8 cellular contexts compared by ENCODE assay signal in genomic region chr12:132909030-132909368, GRCh38.
DNase-seq lines count a peak whose midpoint lies in the region; ATAC-seq and TF ChIP-seq lines count a peak whose summit lies in the region.

No MANE protein-coding gene starts in this region.

- H3K27me3 ChIP-seq in muscle layer of colon (ENCODE audit: control insufficient read depth in 1 of 2, insufficient read depth in 2 of 2, low read length in 2 of 2), result no peaks in the 10 kb centered on the region

- H3K4me1 ChIP-seq in muscle layer of colon (ENCODE audit: insufficient read depth, low read length), result peaks cover 6% of the 10 kb centered on the region

- H3K4me3 ChIP-seq in AG04449 (ENCODE audit: low read depth, low read length), result peak overlapping the region; percentile 67
- H3K4me3 ChIP-seq in choroid plexus epithelial cell (ENCODE audit: low read depth, low read length), result peak overlapping the region; percentile 80
- peak overlapping the region; percentile 44 to 83 for H3K4me3 ChIP-seq in muscle layer of colon (ENCODE audit: low read depth in 1 of 2, low read length in 2 of 2)

- ATAC-seq in HG03439 (IDR thresholded peaks at IDR 0.05; ENCODE audit: unreplicated experiment), result peak; percentile 26

- H3K36me3 ChIP-seq in muscle layer of colon (ENCODE audit: insufficient read depth, low read length), result no peaks in the 10 kb centered on the region

- CTCF ChIA-PET in AG04449 (lab: Yijun Ruan, JAX), result no interaction called here

- H3K9ac ChIP-seq in muscle layer of colon (ENCODE audit: low read length), result peak overlapping the region; percentile 41

- no peak for TF ChIP-seq CTCF in AG04449 (IDR thresholded peaks at IDR 0.05; ENCODE audit: insufficient read depth, low read length, missing control alignments)
- TF ChIP-seq CTCF in choroid plexus epithelial cell (conservative IDR thresholded peaks at IDR 0.05; ENCODE audit: low read depth, low read length), result no peak

- peak overlapping the region; percentile 45 for H3K27ac ChIP-seq in muscle layer of colon (ENCODE audit: low read depth, low read length)

- POLR2A ChIA-PET in AG04449 (lab: Yijun Ruan, JAX), result interaction anchor here (0.7 to 1.0 kb wide), 3 partner anchors 22 to 171 kb away, joined by 3 to 5 read pairs (median 3); partner anchors contain the start of gene CHFR

- no peaks in the 10 kb centered on the region for H3K9me3 ChIP-seq in muscle layer of colon (ENCODE audit: low read length)

- DNase-seq in AG04449 (ENCODE audit: low read depth, low spot score) (no peak), choroid plexus epithelial cell (ENCODE audit: low read depth) (no peak), T1000 (lab: John Stamatoyannopoulos, UW) (no peak), midbrain (lab: John Stamatoyannopoulos, UW) (no peak), NCI-H774 (lab: John Stamatoyannopoulos, UW) (no peak)
- no peak for DNase-seq in activated CD4-positive, alpha-beta T cell treated with anti-CD3 and anti-CD28 coated beads, Interleukin-2, amount 50 U/mL, for 4 hours
